Comparison of ENCODE assay signal across 15 cellular contexts in the genomic region with DNA sequence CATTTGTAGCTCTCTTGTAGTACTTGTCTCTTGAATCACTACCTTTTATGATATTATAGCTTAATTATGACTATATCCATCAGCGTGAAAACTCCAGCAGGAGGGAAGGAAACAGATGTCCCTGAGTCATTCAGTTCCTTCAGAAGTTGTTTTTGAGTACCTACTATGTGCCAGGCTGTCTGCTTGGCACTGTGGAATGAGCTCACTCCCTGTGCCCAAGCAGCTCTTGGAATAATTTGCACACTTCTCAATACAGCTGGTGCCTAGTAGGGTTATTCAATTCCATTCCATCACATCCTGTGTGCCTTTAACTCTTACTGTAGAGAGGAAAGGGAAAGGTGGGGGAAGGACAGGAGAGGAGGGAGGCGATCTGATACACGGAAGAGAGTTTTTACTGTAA.
DNase-seq lines count a peak whose midpoint lies in the region; ATAC-seq, FAIRE-seq and TF ChIP-seq lines count a peak whose summit lies in the region.
"Had no signal": no experiment of that assay in that cellular context is flagged by ENCODE, and none has a peak within 500 bp of the region (broad histone marks: within the 10 kb centered on the region; RNA-seq: fewer than 3 reads in every experiment).

No MANE protein-coding gene starts in this region.

- H3K27me3 ChIP-seq in CD8-positive, alpha-beta T cell (ENCODE audit: insufficient read depth, low read length) = no peaks in the 10 kb centered on the region
- H3K27me3 ChIP-seq in iPS-20b (ENCODE audit: insufficient read depth, low read length) = no peaks in the 10 kb centered on the region
- no peaks in the 10 kb centered on the region for H3K27me3 ChIP-seq in small intestine (ENCODE audit: control insufficient read depth in 2 of 2, insufficient read depth in 2 of 2, low read length in 2 of 2)

- H3K9ac ChIP-seq in iPS-20b (ENCODE audit: low read depth, low read length) = no peak overlapping the region
- H3K9ac ChIP-seq: SK-N-SH had no signal

- FAIRE-seq in GM12891 (lab: Jason Lieb, UNC) = peak; percentile 75
- no peak for FAIRE-seq in urothelium cell line (lab: Jason Lieb, UNC)
- no peak for FAIRE-seq in small intestine (lab: Jason Lieb, UNC)

- H3K4me1 ChIP-seq in CD8-positive, alpha-beta T cell (ENCODE audit: insufficient read depth, low read length) = peaks cover 41% of the 10 kb centered on the region
- peaks cover 9% of the 10 kb centered on the region; the same call in 1 of the 2 replicates for H3K4me1 ChIP-seq in iPS-20b (ENCODE audit: insufficient read depth, low read length)
- H3K4me1 ChIP-seq in small intestine (ENCODE audit: control insufficient read depth in 2 of 2, insufficient read depth in 1 of 2, low read depth in 1 of 2, low read length in 1 of 2) = no peaks in the 10 kb centered on the region

- H3K9me3 Mint-ChIP-seq in CD8-positive, alpha-beta T cell = no peaks in the 10 kb centered on the region
- no peaks in the 10 kb centered on the region for H3K9me3 Mint-ChIP-seq in activated CD8-positive, alpha-beta T cell treated with anti-CD3 and anti-CD28 coated beads, Interleukin-2, amount 10 ng/mL, durations not matched to agents 7 days and 5 days (ENCODE audit: insufficient read depth)

- H3K4me3 Mint-ChIP-seq in CD8-positive, alpha-beta T cell = no peak overlapping the region
- no peak overlapping the region for H3K4me3 Mint-ChIP-seq in activated CD8-positive, alpha-beta T cell treated with anti-CD3 and anti-CD28 coated beads, Interleukin-2, amount 10 ng/mL, durations not matched to agents 7 days and 5 days

- H3K27ac Mint-ChIP-seq in CD8-positive, alpha-beta T cell = peak overlapping the region; percentile 77
- peak overlapping the region; percentile 36 for H3K27ac Mint-ChIP-seq in activated CD8-positive, alpha-beta T cell treated with anti-CD3 and anti-CD28 coated beads, Interleukin-2, amount 10 ng/mL, durations not matched to agents 7 days and 5 days

- no peak overlapping the region for H3K4me3 ChIP-seq in CD8-positive, alpha-beta T cell (ENCODE audit: low read depth, low read length)
- H3K4me3 ChIP-seq in iPS-20b (ENCODE audit: low read length) (peak overlapping the region; percentile 29; the same call in 1 of the 2 replicates), small intestine (ENCODE audit: low read depth in 1 of 2, low read length in 2 of 2) (no peak overlapping the region)

- intact Hi-C loops in CD8-positive, alpha-beta T cell (cut with DNase I, micrococcal nuclease) = loop anchor here in 1 of 2 experiments (2.0 to 5.0 kb wide), 2 partner anchors 15 to 34 kb away; no protein-coding TSS in a partner anchor

- WGBS in small intestine, 3 donors = 87 to 100% (median 94%) methylated on average over 3 of the region's 3 CpGs

- no peak for TF ChIP-seq POLR2A in GM12891 (IDR thresholded peaks at IDR 0.05; ENCODE audit: low read depth, low read length)

- no peak overlapping the region for H3K27ac ChIP-seq in CD8-positive, alpha-beta T cell (ENCODE audit: low read depth, low read length)
- H3K27ac ChIP-seq in iPS-20b (ENCODE audit: low read length) (no peak overlapping the region), small intestine (ENCODE audit: low read depth in 1 of 2, low read length in 1 of 2) (no peak overlapping the region)

- no peak for DNase-seq in CD8-positive, alpha-beta T cell
- DNase-seq in GM12891 (ENCODE audit: insufficient read length, low spot score) = no peak
- no peak for DNase-seq in activated CD8-positive, alpha-beta T cell treated with anti-CD3 and anti-CD28 coated beads, Interleukin-2, amount 10 ng/mL, durations not matched to agents 7 days and 5 days
- no peak for DNase-seq in MV-4-11 (lab: John Stamatoyannopoulos, UW)
- no peak for DNase-seq in urothelium cell line (ENCODE audit: low spot score)
- no peak for DNase-seq in small intestine
- DNase-seq: COR-L47, IMR-90, NCI-H1092, NCI-H1694 treated with DMSO at 0.1 percent for 48 hours, NCI-H345, NCI-H526 treated with DMSO at 0.1 percent for 48 hours, SK-N-SH had no signal

- peaks cover 67% of the 10 kb centered on the region for H3K36me3 Mint-ChIP-seq in CD8-positive, alpha-beta T cell
- peaks cover 80% of the 10 kb centered on the region for H3K36me3 Mint-ChIP-seq in activated CD8-positive, alpha-beta T cell treated with anti-CD3 and anti-CD28 coated beads, Interleukin-2, amount 10 ng/mL, durations not matched to agents 7 days and 5 days (ENCODE audit: low read depth)

- no peak for ATAC-seq in CD8-positive, alpha-beta T cell
- no peak for ATAC-seq in activated CD8-positive, alpha-beta T cell treated with anti-CD3 and anti-CD28 coated beads, Interleukin-2, amount 10 ng/mL, durations not matched to agents 7 days and 5 days
- ATAC-seq: Right ventricle myocardium inferior had no signal

- H3K4me1 Mint-ChIP-seq in CD8-positive, alpha-beta T cell (ENCODE audit: low read depth) = peaks cover 72% of the 10 kb centered on the region
- peaks cover 80% of the 10 kb centered on the region for H3K4me1 Mint-ChIP-seq in activated CD8-positive, alpha-beta T cell treated with anti-CD3 and anti-CD28 coated beads, Interleukin-2, amount 10 ng/mL, durations not matched to agents 7 days and 5 days (ENCODE audit: low read depth)

- CTCF ChIA-PET in CD8-positive, alpha-beta T cell (lab: Charles Lee) = interaction anchor here (1.0 to 1.5 kb wide), 8 partner anchors 10 to 50 kb away, joined by 3 to 5 read pairs (median 4); no protein-coding TSS in a partner anchor
- CTCF ChIA-PET in activated CD8-positive, alpha-beta T cell treated with anti-CD3 and anti-CD28 coated beads, Interleukin-2, amount 10 ng/mL, durations not matched to agents 7 days and 5 days (lab: Charles Lee) = interaction anchor here (0.7 to 3.3 kb wide), 17 partner anchors 9 to 101 kb away, joined by 3 to 23 read pairs (median 5); partner anchors contain the start of gene NFKB1

- H3K36me3 ChIP-seq in CD8-positive, alpha-beta T cell (ENCODE audit: insufficient read depth, low read length) = peaks cover 27% of the 10 kb centered on the region
- H3K36me3 ChIP-seq in iPS-20b (ENCODE audit: insufficient read depth, low read depth, low read length) (no peaks in the 10 kb centered on the region), small intestine (ENCODE audit: control insufficient read depth in 2 of 2, insufficient read depth in 2 of 2, low read length in 2 of 2) (peaks cover 10 to 14% of the 10 kb centered on the region in 2 donors)

- H3K27me3 Mint-ChIP-seq in CD8-positive, alpha-beta T cell (ENCODE audit: low read depth) = no peaks in the 10 kb centered on the region
- H3K27me3 Mint-ChIP-seq in activated CD8-positive, alpha-beta T cell treated with anti-CD3 and anti-CD28 coated beads, Interleukin-2, amount 10 ng/mL, durations not matched to agents 7 days and 5 days (ENCODE audit: low read depth) = no peaks in the 10 kb centered on the region

- POLR2A ChIA-PET in CD8-positive, alpha-beta T cell (lab: Charles Lee) = interaction anchor here (1.0 to 1.5 kb wide), 3 partner anchors 30 to 55 kb away, joined by 3 read pairs; no protein-coding TSS in a partner anchor
- POLR2A ChIA-PET in activated CD8-positive, alpha-beta T cell treated with anti-CD3 and anti-CD28 coated beads, Interleukin-2, amount 10 ng/mL, durations not matched to agents 7 days and 5 days (lab: Charles Lee) = no interaction called here

- no peak for TF ChIP-seq CTCF in CD8-positive, alpha-beta T cell (IDR thresholded peaks at IDR 0.05)

- no peaks in the 10 kb centered on the region for H3K9me3 ChIP-seq in CD8-positive, alpha-beta T cell (ENCODE audit: low read length)
- H3K9me3 ChIP-seq in iPS-20b (ENCODE audit: insufficient read depth, low read depth, low read length) (no peaks in the 10 kb centered on the region), small intestine (ENCODE audit: control insufficient read depth, low read depth) (no peaks in the 10 kb centered on the region)
- H3K9me3 ChIP-seq: SK-N-SH had no signal

TF ChIP-seq in GM12891, 5 proteins besides CTCF, POLR2A, EP300 and RAD21:
- no peak for TF ChIP-seq POLR2AphosphoS5 (IDR thresholded peaks at IDR 0.05; ENCODE audit: low read depth, low read length)
- TF ChIP-seq TAF1 (IDR thresholded peaks at IDR 0.05; ENCODE audit: low read depth, low read length) = no peak
- TF ChIP-seq POU2F2 (IDR thresholded peaks at IDR 0.05; ENCODE audit: low read depth, low read length) = no peak
- TF ChIP-seq PAX5 (IDR thresholded peaks at IDR 0.05; ENCODE audit: insufficient read depth, low read length, severe bottlenecking) = no peak
- TF ChIP-seq SPI1 (IDR thresholded peaks at IDR 0.05; ENCODE audit: low read depth, low read length) = no peak
